Comparison of ENCODE assay signal across 9 cellular contexts in the genomic region with DNA sequence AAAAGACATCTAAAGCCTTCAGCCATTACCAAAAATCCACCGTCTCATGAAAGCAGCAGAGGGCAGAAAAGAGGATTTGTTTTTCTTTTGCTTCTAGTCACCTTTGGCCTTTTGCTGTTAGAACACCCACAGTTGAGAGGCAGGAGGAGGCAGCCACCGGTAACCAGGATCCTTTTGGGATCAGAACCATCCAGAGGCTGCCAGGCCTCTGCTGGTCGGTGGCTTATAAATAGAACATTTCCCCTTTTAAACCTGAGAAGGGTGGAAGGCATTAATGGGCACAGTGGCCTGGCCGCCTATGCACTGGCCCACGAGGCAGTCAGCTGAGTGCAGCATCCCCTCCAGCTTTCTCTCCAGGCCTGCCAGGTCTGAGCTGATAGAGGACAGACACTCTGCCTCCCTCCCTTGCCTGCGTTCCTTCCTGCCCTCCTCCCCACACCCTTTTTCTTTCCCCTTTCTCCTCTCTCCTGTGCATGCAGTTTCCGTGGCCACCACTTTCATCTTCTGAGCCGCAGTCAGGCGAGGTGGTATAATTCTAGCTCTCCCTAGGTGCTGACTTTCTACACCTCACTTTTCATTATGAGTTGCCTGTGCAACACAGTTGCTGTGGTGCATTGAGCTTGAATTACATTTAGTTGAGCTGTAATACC.
DNase-seq lines count a peak whose midpoint lies in the region; ATAC-seq lines count a peak whose summit lies in the region.
"Had no signal": no experiment of that assay in that cellular context is flagged by ENCODE, and none has a peak within 500 bp of the region (broad histone marks: within the 10 kb centered on the region; RNA-seq: fewer than 3 reads in every experiment).

No MANE protein-coding gene starts in this region.

- no peaks in the 10 kb centered on the region for H3K27me3 Mint-ChIP-seq in stimulated activated naive B cell treated with anti-CD40 and anti-IgM and Interleukin-4, amounts not matched to agents 10 μg/mL and 1 μg/mL and 100 μg/mL, for 72 hours
- H3K27me3 Mint-ChIP-seq: CD4-positive, CD25-positive, alpha-beta regulatory T cell had no signal

- peaks cover 0 to 2% of the 10 kb centered on the region in 2 donors for H3K36me3 Mint-ChIP-seq in stimulated activated naive B cell treated with anti-CD40 and anti-IgM and Interleukin-4, amounts not matched to agents 10 μg/mL and 1 μg/mL and 100 μg/mL, for 72 hours

- H3K27ac Mint-ChIP-seq in stimulated activated naive B cell treated with anti-CD40 and anti-IgM and Interleukin-4, amounts not matched to agents 10 μg/mL and 1 μg/mL and 100 μg/mL, for 72 hours: no peak overlapping the region

- peak overlapping the region in 1 of 2 donors; percentile 44 for H3K4me3 ChIP-seq in stomach smooth muscle (ENCODE audit: low read length in 2 of 2)

- no peaks in the 10 kb centered on the region for H3K9me3 ChIP-seq in stomach smooth muscle (ENCODE audit: control insufficient read depth in 2 of 2, low read length in 2 of 2)

- peak; percentile 59 for ATAC-seq in GM21717 (IDR thresholded peaks at IDR 0.05; ENCODE audit: unreplicated experiment)
- ATAC-seq in Right ventricle myocardium inferior: peak; percentile 94
- no peak for ATAC-seq in stimulated activated naive B cell treated with anti-CD40 and anti-IgM and Interleukin-4, amounts not matched to agents 10 μg/mL and 1 μg/mL and 100 μg/mL, for 72 hours (replicated peaks)

- H3K4me1 ChIP-seq in stomach smooth muscle (ENCODE audit: control insufficient read depth, insufficient read depth, low read length): peaks cover 41% of the 10 kb centered on the region

- H3K9me3 Mint-ChIP-seq in stimulated activated naive B cell treated with anti-CD40 and anti-IgM and Interleukin-4, amounts not matched to agents 10 μg/mL and 1 μg/mL and 100 μg/mL, for 72 hours: peaks cover under 1 to 2% of the 10 kb centered on the region in 2 donors
- H3K9me3 Mint-ChIP-seq: CD4-positive, CD25-positive, alpha-beta regulatory T cell had no signal

- peak overlapping the region in 1 of 2 donors; percentile 40 for H3K9ac ChIP-seq in stomach smooth muscle (ENCODE audit: low read length in 2 of 2)

- peak overlapping the region; percentile 58 for H3K27ac ChIP-seq in stomach smooth muscle (ENCODE audit: low read length)

- H3K27me3 ChIP-seq in stomach smooth muscle (ENCODE audit: control insufficient read depth in 1 of 2, insufficient read depth in 2 of 2, low read length in 2 of 2): no peaks in the 10 kb centered on the region

- peak; percentile 27 for DNase-seq in NCI-H345 (lab: John Stamatoyannopoulos, UW)
- DNase-seq in NCI-H345 treated with DMSO at 0.1 percent for 48 hours (lab: John Stamatoyannopoulos, UW; ENCODE audit: unreplicated experiment): no peak
- DNase-seq in NCI-H69 (lab: John Stamatoyannopoulos, UW): peak; percentile 67
- peak; percentile 80 for DNase-seq in Right ventricle myocardium inferior (ENCODE audit: missing footprints)
- DNase-seq in stimulated activated naive B cell treated with anti-CD40 and anti-IgM and Interleukin-4, amounts not matched to agents 10 μg/mL and 1 μg/mL and 100 μg/mL, for 72 hours: no peak
- no peak for DNase-seq in GM19240 (ENCODE audit: insufficient read length, low spot score)

- intact Hi-C loops in Right ventricle myocardium inferior (cut with DNase I): loop anchor here (5.0 kb wide), 3 partner anchors 39 to 379 kb away; a partner anchor contains a TSS

- H3K4me3 Mint-ChIP-seq in stimulated activated naive B cell treated with anti-CD40 and anti-IgM and Interleukin-4, amounts not matched to agents 10 μg/mL and 1 μg/mL and 100 μg/mL, for 72 hours: no peak overlapping the region

- peaks cover 22 to 51% of the 10 kb centered on the region in 2 donors for H3K4me1 Mint-ChIP-seq in stimulated activated naive B cell treated with anti-CD40 and anti-IgM and Interleukin-4, amounts not matched to agents 10 μg/mL and 1 μg/mL and 100 μg/mL, for 72 hours

- H3K36me3 ChIP-seq in stomach smooth muscle (ENCODE audit: control insufficient read depth in 2 of 2, insufficient read depth in 2 of 2, low read length in 2 of 2): no peaks in the 10 kb centered on the region

Comparison
In these comparisons a context has a peak if more than half of its experiments do, and no peak if none do; other contexts are left out.
1. DNase-seq: peak in NCI-H345 (single experiment), NCI-H69 (single experiment) and Right ventricle myocardium inferior (single experiment); none in NCI-H345 treated with DMSO at 0.1 percent for 48 hours (single experiment), stimulated activated naive B cell treated with anti-CD40 and anti-IgM and Interleukin-4, amounts not matched to agents 10 μg/mL and 1 μg/mL and 100 μg/mL, for 72 hours (single experiment) and GM19240 (single experiment).
2. ATAC-seq: peak in GM21717 (single experiment) and Right ventricle myocardium inferior (single experiment); none in stimulated activated naive B cell treated with anti-CD40 and anti-IgM and Interleukin-4, amounts not matched to agents 10 μg/mL and 1 μg/mL and 100 μg/mL, for 72 hours (0 of 2).